ENCODE assay signal across 20 cellular contexts in the genomic region with DNA sequence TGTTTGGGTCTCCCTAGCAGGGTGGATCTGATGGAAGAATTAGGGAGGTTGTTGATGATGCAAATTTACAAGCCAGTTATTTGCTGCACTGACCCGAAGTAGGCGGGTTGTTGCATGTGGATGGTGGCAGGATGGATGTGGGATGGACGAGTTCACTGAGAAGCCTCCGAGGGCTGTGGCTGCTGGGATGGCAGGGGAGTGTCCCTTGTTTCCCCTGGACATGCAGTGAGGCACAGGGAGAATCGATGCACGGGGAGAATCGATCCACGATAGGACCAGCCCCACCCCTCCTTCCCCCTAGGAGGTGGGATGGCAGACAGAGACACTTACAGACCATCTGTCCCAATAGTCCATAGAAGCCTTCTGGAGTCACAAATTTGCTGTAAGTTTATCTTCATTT. TPM values are rescaled to one million over a fixed set of nuclear protein-coding genes. Genes with fewer than 3 reads are reported as not detected.
DNase-seq lines count a peak whose midpoint lies in the region; ATAC-seq, FAIRE-seq and TF ChIP-seq lines count a peak whose summit lies in the region.
"Had no signal": no experiment of that assay in that cellular context is flagged by ENCODE, and none has a peak within 500 bp of the region (broad histone marks: within the 10 kb centered on the region; RNA-seq: fewer than 3 reads in every experiment).

No MANE protein-coding gene starts in this region.

- FAIRE-seq in HepG2 (lab: Jason Lieb, UNC) = no peak

- H3K27me3 Mint-ChIP-seq in activated CD4-positive, alpha-beta memory T cell treated with anti-CD3 and anti-CD28 coated beads, Interleukin-2, amount 10 ng/mL, durations not matched to agents 7 days and 5 days = peaks cover 48% of the 10 kb centered on the region
- peaks cover 10% of the 10 kb centered on the region for H3K27me3 Mint-ChIP-seq in activated CD4-positive, alpha-beta memory T cell treated with anti-CD3 and anti-CD28 coated beads for 36 hours

- H3K36me3 Mint-ChIP-seq in activated CD4-positive, alpha-beta memory T cell treated with anti-CD3 and anti-CD28 coated beads, Interleukin-2, amount 10 ng/mL, durations not matched to agents 7 days and 5 days (ENCODE audit: low read depth) = no peaks in the 10 kb centered on the region
- no peaks in the 10 kb centered on the region for H3K36me3 Mint-ChIP-seq in activated CD4-positive, alpha-beta memory T cell treated with anti-CD3 and anti-CD28 coated beads for 36 hours
- H3K36me3 Mint-ChIP-seq: WTC11 had no signal

- 78% methylated on average over 8 of the region's 8 CpGs for WGBS in HepG2 (ENCODE audit: low lambda C conversion rate)

- TF ChIP-seq CTCF in HepG2 (CRISPR knock-in tag; IDR thresholded peaks at IDR 0.05) = no peak

- H3K9ac ChIP-seq in HepG2 (ENCODE audit: insufficient read depth, low read depth, low read length) = no peak overlapping the region; the same call in 1 of the 2 replicates
- H3K9ac ChIP-seq: BLaER1 treated with 17β-estradiol and CSF1 and Interleukin-3, amounts not matched to agents 10 nM and 100 nM had no signal

- POLR2A ChIA-PET in activated CD4-positive, alpha-beta memory T cell treated with anti-CD3 and anti-CD28 coated beads, Interleukin-2, amount 10 ng/mL, durations not matched to agents 7 days and 5 days (lab: Charles Lee) = no interaction called here
- POLR2A ChIA-PET in activated CD4-positive, alpha-beta memory T cell treated with anti-CD3 and anti-CD28 coated beads for 36 hours (lab: Charles Lee) = no interaction called here
- POLR2A ChIA-PET in HepG2 (lab: Yijun Ruan, JAX) = interaction anchor here (3.8 to 4.5 kb wide), 2 partner anchors 30 kb away, joined by 24 to 26 read pairs; partner anchors contain the start of gene KLF13

- peak; percentile 9 for DNase-seq in activated CD4-positive, alpha-beta memory T cell treated with anti-CD3 and anti-CD28 coated beads, Interleukin-2, amount 10 ng/mL, durations not matched to agents 7 days and 5 days
- no peak for DNase-seq in activated CD4-positive, alpha-beta memory T cell treated with anti-CD3 and anti-CD28 coated beads for 36 hours
- DNase-seq in NCI-H69 (lab: John Stamatoyannopoulos, UW) = peak; percentile 77
- DNase-seq in HepG2 (ENCODE audit: low spot score) = no peak
- DNase-seq in substantia nigra (lab: John Stamatoyannopoulos, UW) = no peak
- no peak for DNase-seq in stimulated activated naive CD4-positive, alpha-beta T cell (lab: John Stamatoyannopoulos, UW)
- no peak for DNase-seq in GF-D8 (lab: John Stamatoyannopoulos, UW)
- no peak for DNase-seq in NCI-H446 treated with DMSO at 0.1 percent for 48 hours (lab: John Stamatoyannopoulos, UW)
- DNase-seq: ACHN; cortex of kidney; GDM1; Kasumi-1; NCI-H1048; NCI-H526; stimulated activated CD4-positive, alpha-beta T cell treated with anti-CD3 and anti-CD28 coated beads, Interleukin-12 subunit alpha, Interleukin-12 subunit beta, amount 100 ng/mL, for 4 hours had no signal

- no peak overlapping the region for H3K27ac Mint-ChIP-seq in activated CD4-positive, alpha-beta memory T cell treated with anti-CD3 and anti-CD28 coated beads, Interleukin-2, amount 10 ng/mL, durations not matched to agents 7 days and 5 days
- H3K27ac Mint-ChIP-seq in activated CD4-positive, alpha-beta memory T cell treated with anti-CD3 and anti-CD28 coated beads for 36 hours = no peak overlapping the region
- H3K27ac Mint-ChIP-seq: activated T-helper 1 cell treated with anti-CD3 and anti-CD28 coated beads, Interleukin-12 subunit alpha, Interleukin-12 subunit beta, Interleukin-2, Interleukin-4 antibody, amounts not matched to agents 30 ng/mL and 10 ng/mL and 1 ng/mL, durations not matched to agents 14 hours and 24 hours and 36 hours; T-helper 2 cell treated with Interferon-gamma antibody and Interleukin-4, amounts not matched to agents 5 μg/mL and 100 μg/mL, for 36 hours; WTC11 had no signal

- H3K27ac ChIP-seq in HepG2 (ENCODE audit: extremely low read length, insufficient read depth, low read length) (peak overlapping the region; percentile 81), substantia nigra (ENCODE audit: low read depth, low read length, poor library complexity, severe bottlenecking) (peak overlapping the region; percentile 77)
- H3K27ac ChIP-seq: BLaER1 treated with 17β-estradiol and CSF1 and Interleukin-3, amounts not matched to agents 10 nM and 100 nM had no signal

- H3K4me3 Mint-ChIP-seq in activated CD4-positive, alpha-beta memory T cell treated with anti-CD3 and anti-CD28 coated beads, Interleukin-2, amount 10 ng/mL, durations not matched to agents 7 days and 5 days = no peak overlapping the region
- no peak overlapping the region for H3K4me3 Mint-ChIP-seq in activated CD4-positive, alpha-beta memory T cell treated with anti-CD3 and anti-CD28 coated beads for 36 hours
- H3K4me3 Mint-ChIP-seq: activated T-helper 1 cell treated with anti-CD3 and anti-CD28 coated beads, Interleukin-12 subunit alpha, Interleukin-12 subunit beta, Interleukin-2, Interleukin-4 antibody, amounts not matched to agents 30 ng/mL and 10 ng/mL and 1 ng/mL, durations not matched to agents 14 hours and 24 hours and 36 hours; T-helper 2 cell treated with Interferon-gamma antibody and Interleukin-4, amounts not matched to agents 5 μg/mL and 100 μg/mL, for 36 hours; WTC11 had no signal

- TF ChIP-seq RAD21 in HepG2 (CRISPR knock-in tag; IDR thresholded peaks at IDR 0.05) = no peak

- peak overlapping the region; percentile 60; the same call in 1 of the 2 replicates for H3K4me2 ChIP-seq in HepG2 (ENCODE audit: low read depth, low read length)
- H3K4me2 ChIP-seq: BLaER1 treated with 17β-estradiol and CSF1 and Interleukin-3, amounts not matched to agents 10 nM and 100 nM had no signal

- H2AFZ ChIP-seq in HepG2 (ENCODE audit: low read length) = no peak overlapping the region

- no peaks in the 10 kb centered on the region for H3K27me3 ChIP-seq in HepG2 (ENCODE audit: control insufficient read depth in 1 of 2, insufficient read depth in 2 of 2, low read length in 2 of 2)
- H3K27me3 ChIP-seq: BLaER1 treated with 17β-estradiol and CSF1 and Interleukin-3, amounts not matched to agents 10 nM and 100 nM; body of pancreas had no signal

- no TSS peak for BruUV-seq in HepG2 (replicated peaks; lab: Mats Ljungman, UMichigan)

- peaks cover 90% of the 10 kb centered on the region for H3K4me1 ChIP-seq in HepG2 (ENCODE audit: insufficient read depth, low read length)

- no peaks in the 10 kb centered on the region for H3K4me1 Mint-ChIP-seq in activated CD4-positive, alpha-beta memory T cell treated with anti-CD3 and anti-CD28 coated beads, Interleukin-2, amount 10 ng/mL, durations not matched to agents 7 days and 5 days
- no peaks in the 10 kb centered on the region for H3K4me1 Mint-ChIP-seq in activated CD4-positive, alpha-beta memory T cell treated with anti-CD3 and anti-CD28 coated beads for 36 hours (ENCODE audit: low read depth)

- in situ Hi-C loops in HepG2 (cut with HindIII; ENCODE audit: extremely low pct_ligation_motif_present, low pct_unique_long_range_greater_than_20kb) = no loop called here

- CTCF ChIA-PET in activated CD4-positive, alpha-beta memory T cell treated with anti-CD3 and anti-CD28 coated beads, Interleukin-2, amount 10 ng/mL, durations not matched to agents 7 days and 5 days (lab: Charles Lee) = no interaction called here
- CTCF ChIA-PET in activated CD4-positive, alpha-beta memory T cell treated with anti-CD3 and anti-CD28 coated beads for 36 hours (lab: Charles Lee) = interaction anchor here (1.1 kb wide), 1 partner anchor 193 kb away, joined by 5 read pairs; no protein-coding TSS in a partner anchor
- CTCF ChIA-PET in HepG2 (lab: Yijun Ruan, JAX; ENCODE audit: low intra/inter-chr PET ratio, low total read pairs) = no interaction called here

- H3K79me2 ChIP-seq in HepG2 (ENCODE audit: insufficient read depth, low read length) = no peaks in the 10 kb centered on the region

- intact Hi-C loops in activated CD4-positive, alpha-beta memory T cell treated with anti-CD3 and anti-CD28 coated beads for 36 hours (cut with micrococcal nuclease) = no loop called here
- intact Hi-C loops in HepG2 (cut with micrococcal nuclease; ENCODE audit: unreplicated experiment) = loop anchor here (1.0 kb wide), 1 partner anchor 31 kb away; the partner anchor contains the start of gene KLF13

- no peaks in the 10 kb centered on the region for H3K9me3 ChIP-seq in HepG2 (ENCODE audit: low read length)
- H3K9me3 ChIP-seq: body of pancreas had no signal

- TF ChIP-seq EP300 in HepG2 (IDR thresholded peaks at IDR 0.05; ENCODE audit: low read depth in 2 of 2, low read length in 2 of 2) = no peak
- no peak for TF ChIP-seq EP300 in HepG2 (CRISPR knock-in tag; IDR thresholded peaks at IDR 0.05; ENCODE audit: borderline replicate concordance)

- H4K20me1 ChIP-seq in HepG2 (ENCODE audit: insufficient read depth, low read length) = no peaks in the 10 kb centered on the region
- H4K20me1 ChIP-seq: BLaER1 treated with 17β-estradiol and CSF1 and Interleukin-3, amounts not matched to agents 10 nM and 100 nM had no signal

- no peak for TF ChIP-seq POLR2A in HepG2 (IDR thresholded peaks at IDR 0.05; ENCODE audit: insufficient read depth in 1 of 2, low read depth in 2 of 2, low read length in 2 of 2)

- no peaks in the 10 kb centered on the region for H3K9me3 Mint-ChIP-seq in activated CD4-positive, alpha-beta memory T cell treated with anti-CD3 and anti-CD28 coated beads, Interleukin-2, amount 10 ng/mL, durations not matched to agents 7 days and 5 days
- no peaks in the 10 kb centered on the region for H3K9me3 Mint-ChIP-seq in activated CD4-positive, alpha-beta memory T cell treated with anti-CD3 and anti-CD28 coated beads for 36 hours
- H3K9me3 Mint-ChIP-seq: activated T-helper 1 cell treated with anti-CD3 and anti-CD28 coated beads, Interleukin-12 subunit alpha, Interleukin-12 subunit beta, Interleukin-2, Interleukin-4 antibody, amounts not matched to agents 30 ng/mL and 10 ng/mL and 1 ng/mL, durations not matched to agents 14 hours and 24 hours and 36 hours; T-helper 2 cell treated with Interferon-gamma antibody and Interleukin-4, amounts not matched to agents 5 μg/mL and 100 μg/mL, for 36 hours; WTC11 had no signal

- no peaks in the 10 kb centered on the region for H3K36me3 ChIP-seq in HepG2 (replicated peaks in 1 of 2; ENCODE audit: control insufficient read depth in 1 of 2, insufficient read depth in 2 of 2, low read length in 2 of 2)
- H3K36me3 ChIP-seq: BLaER1 treated with 17β-estradiol and CSF1 and Interleukin-3, amounts not matched to agents 10 nM and 100 nM had no signal

- no peak overlapping the region for H3K4me3 ChIP-seq in HepG2 (replicated peaks in 1 of 3; ENCODE audit: insufficient read depth in 1 of 3, low read depth in 2 of 3, low read length in 3 of 3)
- H3K4me3 ChIP-seq: BLaER1 treated with 17β-estradiol and CSF1 and Interleukin-3, amounts not matched to agents 10 nM and 100 nM; body of pancreas had no signal

- ATAC-seq in HepG2 = no peak
- ATAC-seq: WTC11 had no signal

RNA-seq across cellular contexts. Expression of gene KLF13, which starts 31.0 kb away (rescaled TPM):
- total RNA-seq in activated CD4-positive, alpha-beta memory T cell treated with anti-CD3 and anti-CD28 coated beads, Interleukin-2, amount 10 ng/mL, durations not matched to agents 7 days and 5 days = 100 to 1,000 TPM; 199 TPM
- total RNA-seq in activated CD4-positive, alpha-beta memory T cell treated with anti-CD3 and anti-CD28 coated beads for 36 hours = 100 to 1,000 TPM; 134 to 145 TPM
- total RNA-seq in HepG2 (2016; rRNA removed; fragmentation: Illumina TruSeq; extraction: Trizol) = 25.1 and 27.8 TPM in 2 replicates
- 1.4 and 2.8 TPM in 2 replicates for total RNA-seq in HepG2 (2016; cell fraction: cytosol; rRNA removed; fragmentation: Illumina TruSeq; extraction: Trizol; ENCODE audit: low read depth)
- total RNA-seq in HepG2 (2016; cell fraction: insoluble cytoplasmic fraction; rRNA removed; fragmentation: Illumina TruSeq; extraction: Trizol) = 21.2 and 24.1 TPM in 2 replicates
- total RNA-seq in HepG2 (2016; cell fraction: membrane; rRNA removed; fragmentation: Illumina TruSeq; extraction: Trizol) = 6.8 and 8.3 TPM in 2 replicates
- 13.1 and 18.9 TPM in 2 replicates for total RNA-seq in HepG2 (2016; cell fraction: nucleus; rRNA removed; fragmentation: Illumina TruSeq; extraction: Trizol)
- 16.8 and 18.8 TPM in 2 replicates for polyA plus RNA-seq in HepG2 (2011; rRNA removed)
- 9.1 and 11.1 TPM in 2 replicates for polyA plus RNA-seq in HepG2 (2011; cell fraction: cytosol; rRNA removed)
- 12.3 and 14.2 TPM in 2 replicates for polyA plus RNA-seq in HepG2 (2011; cell fraction: nucleus; rRNA removed)
- polyA plus RNA-seq in HepG2 (2012) = 22.0 and 24.4 TPM in 2 replicates
- 1.1 and 2.1 TPM in 2 replicates for polyA plus RNA-seq in HepG2 (2016; cell fraction: cytosol; fragmentation: Illumina TruSeq; extraction: Trizol; ENCODE audit: low read depth)
- 31.2 and 34.3 TPM in 2 replicates for polyA plus RNA-seq in HepG2 (2016; cell fraction: insoluble cytoplasmic fraction; fragmentation: Illumina TruSeq; extraction: Trizol; ENCODE audit: low read depth)
- polyA plus RNA-seq in HepG2 (2016; cell fraction: membrane; fragmentation: Illumina TruSeq; extraction: Trizol; ENCODE audit: low read depth) = 5.5 and 7.5 TPM in 2 replicates
- polyA plus RNA-seq in HepG2 (2016; cell fraction: nucleus; fragmentation: Illumina TruSeq; extraction: Trizol; ENCODE audit: insufficient read depth, low read depth) = 30.0 and 34.4 TPM in 2 replicates
- 23.8 and 65.8 TPM in 2 replicates for polyA minus RNA-seq in HepG2 (2011; rRNA and poly(A)+ RNA removed; ENCODE audit: low replicate concordance)
- polyA minus RNA-seq in HepG2 (2011; cell fraction: cytosol; rRNA and poly(A)+ RNA removed) = 12.2 and 13.9 TPM in 2 replicates
- polyA minus RNA-seq in HepG2 (2011; cell fraction: nucleus; rRNA and poly(A)+ RNA removed) = 6.3 and 8.8 TPM in 2 replicates

Comparison
In these comparisons a context has a peak if more than half of its experiments do, and no peak if none do; other contexts are left out.
1. DNase-seq: peak in activated CD4-positive, alpha-beta memory T cell treated with anti-CD3 and anti-CD28 coated beads, Interleukin-2, amount 10 ng/mL, durations not matched to agents 7 days and 5 days (single experiment) and NCI-H69 (single experiment); none in activated CD4-positive, alpha-beta memory T cell treated with anti-CD3 and anti-CD28 coated beads for 36 hours (single experiment), HepG2 (single experiment), substantia nigra (0 of 49), stimulated activated naive CD4-positive, alpha-beta T cell (0 of 6), GF-D8 (single experiment) and NCI-H446 treated with DMSO at 0.1 percent for 48 hours (single experiment).